ENCODE assay signal across 29 cellular contexts in the genomic region with DNA sequence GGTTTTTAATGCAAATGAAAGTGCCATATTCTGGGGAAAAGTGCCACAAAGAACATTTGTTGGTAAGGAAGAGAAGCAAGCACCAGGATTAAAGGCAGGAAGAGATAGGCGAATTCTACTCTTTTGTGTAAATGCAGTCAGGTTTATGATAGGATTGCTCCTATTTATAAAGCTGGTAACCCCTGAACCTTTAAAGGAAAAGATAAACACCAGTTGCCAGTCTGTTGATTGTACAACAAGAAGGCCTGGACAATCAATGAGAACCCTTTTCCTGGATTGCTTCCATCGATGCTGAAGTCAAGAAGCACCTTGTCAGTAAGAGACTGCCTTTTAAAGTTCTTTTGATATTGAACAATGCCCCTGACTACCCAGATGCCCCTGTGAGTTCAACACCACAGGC.
"Had no signal": no experiment of that assay in that cellular context is flagged by ENCODE, and none has a peak within 500 bp of the region (broad histone marks: within the 10 kb centered on the region; RNA-seq: fewer than 3 reads in every experiment).

No MANE protein-coding gene starts in this region.

- H2AFZ ChIP-seq: parathyroid adenoma had no signal

- H3K4me3 ChIP-seq: ovary, psoas muscle, right lobe of liver, sigmoid colon, stomach, thoracic aorta, thyroid gland, tibial nerve, upper lobe of left lung, vagina had no signal

- H3K36me3 Mint-ChIP-seq: naive thymus-derived CD4-positive, alpha-beta T cell; natural killer cell; stimulated activated effector memory CD8-positive, alpha-beta T cell treated with anti-CD3 and anti-CD28 coated beads, Interleukin-12 subunit alpha, Interleukin-12 subunit beta, amount 100 ng/mL, for 72 hours; stimulated activated naive B cell treated with anti-CD40 and anti-IgM and Interleukin-4, amounts not matched to agents 10 μg/mL and 1 μg/mL and 100 μg/mL, for 72 hours had no signal

- H3K27ac Mint-ChIP-seq: naive thymus-derived CD4-positive, alpha-beta T cell; natural killer cell; nephron; progenitor cell of endocrine pancreas; stimulated activated effector memory CD8-positive, alpha-beta T cell treated with anti-CD3 and anti-CD28 coated beads, Interleukin-12 subunit alpha, Interleukin-12 subunit beta, amount 100 ng/mL, for 72 hours; stimulated activated naive B cell treated with anti-CD40 and anti-IgM and Interleukin-4, amounts not matched to agents 10 μg/mL and 1 μg/mL and 100 μg/mL, for 72 hours; stimulated activated naive CD8-positive, alpha-beta T cell treated with anti-CD3 and anti-CD28 coated beads, Interleukin-15, Interleukin-2, amounts not matched to agents 100 ng/mL and 50 ng/mL, for 24 hours had no signal

- H3K36me3 ChIP-seq: ovary, right lobe of liver, sigmoid colon, stomach, thoracic aorta, thyroid gland, tibial nerve, upper lobe of left lung, vagina had no signal

- H3K27me3 ChIP-seq: ovary, right lobe of liver, sigmoid colon, stomach, thyroid gland, tibial nerve, upper lobe of left lung, vagina had no signal

- H3K79me2 ChIP-seq: parathyroid adenoma had no signal

- H3K27me3 Mint-ChIP-seq: naive thymus-derived CD4-positive, alpha-beta T cell; progenitor cell of endocrine pancreas; stimulated activated naive B cell treated with anti-CD40 and anti-IgM and Interleukin-4, amounts not matched to agents 10 μg/mL and 1 μg/mL and 100 μg/mL, for 72 hours; stimulated activated naive CD8-positive, alpha-beta T cell treated with anti-CD3 and anti-CD28 coated beads, Interleukin-15, Interleukin-2, amounts not matched to agents 100 ng/mL and 50 ng/mL, for 24 hours had no signal

- H3K9ac ChIP-seq: parathyroid adenoma had no signal

- H3K27ac ChIP-seq: ovary, parathyroid adenoma, psoas muscle, right lobe of liver, sigmoid colon, stomach, thoracic aorta, thyroid gland, tibial nerve, upper lobe of left lung, vagina had no signal

- FAIRE-seq: small intestine, urothelium cell line had no signal

- H3K4me3 Mint-ChIP-seq: naive thymus-derived CD4-positive, alpha-beta T cell; natural killer cell; nephron; stimulated activated effector memory CD8-positive, alpha-beta T cell treated with anti-CD3 and anti-CD28 coated beads, Interleukin-12 subunit alpha, Interleukin-12 subunit beta, amount 100 ng/mL, for 72 hours; stimulated activated naive B cell treated with anti-CD40 and anti-IgM and Interleukin-4, amounts not matched to agents 10 μg/mL and 1 μg/mL and 100 μg/mL, for 72 hours; stimulated activated naive CD8-positive, alpha-beta T cell treated with anti-CD3 and anti-CD28 coated beads, Interleukin-15, Interleukin-2, amounts not matched to agents 100 ng/mL and 50 ng/mL, for 24 hours had no signal

- H3K9me3 ChIP-seq: ovary, psoas muscle, right lobe of liver, sigmoid colon, stomach, thoracic aorta, thyroid gland, tibial nerve, upper lobe of left lung, vagina had no signal

- H3K4me1 Mint-ChIP-seq: naive thymus-derived CD4-positive, alpha-beta T cell; natural killer cell; nephron; stimulated activated effector memory CD8-positive, alpha-beta T cell treated with anti-CD3 and anti-CD28 coated beads, Interleukin-12 subunit alpha, Interleukin-12 subunit beta, amount 100 ng/mL, for 72 hours; stimulated activated naive B cell treated with anti-CD40 and anti-IgM and Interleukin-4, amounts not matched to agents 10 μg/mL and 1 μg/mL and 100 μg/mL, for 72 hours had no signal

- H3K4me1 ChIP-seq: parathyroid adenoma, psoas muscle, right lobe of liver, sigmoid colon, stomach, thyroid gland, tibial nerve, upper lobe of left lung, vagina had no signal

- H3K9me3 Mint-ChIP-seq: stimulated activated naive B cell treated with anti-CD40 and anti-IgM and Interleukin-4, amounts not matched to agents 10 μg/mL and 1 μg/mL and 100 μg/mL, for 72 hours had no signal

- DNase-seq: naive thymus-derived CD4-positive, alpha-beta T cell; natural killer cell; occipital lobe; ovary; posterior cingulate gyrus; psoas muscle; right cardiac atrium; right lobe of liver; sigmoid colon; small intestine; stimulated activated CD4-positive, alpha-beta T cell treated with anti-CD3 and anti-CD28 coated beads, Interleukin-15, amount 100 ng/mL, for 24 hours; stimulated activated CD4-positive, alpha-beta T cell treated with anti-CD3 and anti-CD28 coated beads, Interleukin-2, amount 100 ng/mL, for 24 hours; stimulated activated CD4-positive, alpha-beta T cell treated with anti-CD3 and anti-CD28 coated beads, Interleukin-2, amount 100 ng/mL, for 48 hours; stimulated activated CD4-positive, alpha-beta T cell treated with anti-CD3 and anti-CD28 coated beads, Interleukin-4, amount 100 ng/mL, for 24 hours; stimulated activated naive B cell treated with anti-CD40 and anti-IgM and Interleukin-4, amounts not matched to agents 10 μg/mL and 1 μg/mL and 100 μg/mL, for 72 hours; stimulated activated naive CD4-positive, alpha-beta T cell treated with Interleukin-2 at 50 U/mL for 16 hours; stomach; thyroid gland; trophoblast cell; upper lobe of left lung had no signal
